14 cellular contexts compared by ENCODE assay signal in the genomic region with DNA sequence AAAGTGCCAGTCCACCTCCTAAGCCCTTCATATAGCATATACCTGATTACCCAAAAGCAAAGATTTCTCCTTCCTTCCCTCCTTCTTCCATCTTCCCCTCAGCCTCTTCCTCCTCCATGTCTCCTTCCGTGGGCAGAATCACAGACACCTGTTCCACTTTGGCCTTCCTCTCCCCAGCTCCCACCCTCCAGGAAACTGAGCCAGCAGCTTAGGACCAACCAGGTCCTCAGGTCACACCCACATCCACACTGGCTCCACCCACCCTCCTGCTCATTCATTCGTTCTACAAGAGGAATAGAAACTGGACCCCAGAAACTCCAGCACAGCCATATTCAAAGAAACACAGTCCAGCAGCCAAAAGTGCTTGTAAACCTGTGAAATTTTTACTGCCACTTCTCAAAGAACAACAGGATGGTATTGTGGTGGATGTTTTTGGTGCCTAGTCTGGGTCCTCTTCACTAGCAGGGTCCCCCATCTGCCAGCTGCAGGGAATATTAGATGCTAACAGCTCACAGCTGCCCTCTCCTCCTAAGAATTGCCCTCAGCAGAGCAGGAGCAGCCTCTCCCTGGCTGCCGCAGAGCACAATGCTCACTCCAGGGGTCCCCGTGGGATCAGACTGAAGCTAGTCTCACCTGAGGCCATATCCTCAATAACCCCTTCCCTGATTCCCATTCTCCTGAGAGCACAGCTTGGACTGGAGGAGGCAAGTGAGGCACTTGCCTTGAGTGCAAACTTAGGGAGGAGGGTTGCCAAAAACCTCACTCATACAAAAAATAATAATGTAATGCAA. TPM values are rescaled to one million over a fixed set of nuclear protein-coding genes. Genes with fewer than 3 reads are reported as not detected.
A peak's percentile ranks its signal among the peaks of the same experiment; 100 is the strongest.
DNase-seq lines count a peak whose midpoint lies in the region; ATAC-seq and TF ChIP-seq lines count a peak whose summit lies in the region.
"Had no signal": no experiment of that assay in that cellular context is flagged by ENCODE, and none has a peak within 500 bp of the region (broad histone marks: within the 10 kb centered on the region; RNA-seq: fewer than 3 reads in every experiment).

No MANE protein-coding gene starts in this region.

- H3K4me1 ChIP-seq in HCT116 (ENCODE audit: control insufficient read depth in 1 of 2, insufficient read depth in 2 of 2, low read length in 2 of 2), result no peaks in the 10 kb centered on the region
- peaks cover 10% of the 10 kb centered on the region for H3K4me1 ChIP-seq in NT2/D1 (ENCODE audit: insufficient read depth, insufficient read length)
- no peaks in the 10 kb centered on the region for H3K4me1 ChIP-seq in gastrocnemius medialis
- H3K4me1 ChIP-seq: SJCRH30 had no signal

- H3K79me2 ChIP-seq in HCT116 (ENCODE audit: insufficient read depth, low read length), result no peaks in the 10 kb centered on the region

- H3K9ac ChIP-seq in HCT116 (ENCODE audit: low read length) (no peak overlapping the region), NT2/D1 (ENCODE audit: insufficient read length, low read depth) (no peak overlapping the region)

- DNase-seq in NCI-H1105 treated with DMSO at 0.1 percent for 48 hours (lab: John Stamatoyannopoulos, UW) (peak; percentile 10), NCI-H1105 (lab: John Stamatoyannopoulos, UW) (no peak), HCT116 (ENCODE audit: low read depth, low spot score) (no peak), NT2/D1 (ENCODE audit: low read depth, low spot score) (peak; percentile 22), posterior vena cava (ENCODE audit: low spot score) (peak; percentile 41), gastrocnemius medialis (no peak), SK-N-DZ (ENCODE audit: low spot score) (no peak)
- DNase-seq: 8988T; activated CD4-positive, alpha-beta T cell treated with anti-CD3 and anti-CD28 coated beads, Interleukin-2, amount 10 ng/mL, durations not matched to agents 7 days and 5 days; NCI-H2227 treated with DMSO at 0.1 percent for 48 hours; SJCRH30; stimulated activated CD4-positive, alpha-beta T cell treated with anti-CD3 and anti-CD28 coated beads, Interleukin-15, amount 100 ng/mL, for 24 hours had no signal

- TF ChIP-seq POLR2A in HCT116 (IDR thresholded peaks at IDR 0.05; ENCODE audit: borderline replicate concordance, extremely low read depth, insufficient read depth, insufficient read length) (no peak), gastrocnemius medialis (IDR thresholded peaks at IDR 0.05) (no peak)

- H4K20me1 ChIP-seq in HCT116 (ENCODE audit: insufficient read depth), result no peaks in the 10 kb centered on the region

- CTCF ChIA-PET in HCT116 (lab: Charles Lee), result no interaction called here

- no peak for TF ChIP-seq RAD21 in HCT116 (IDR thresholded peaks at IDR 0.05; ENCODE audit: low read depth)

- H3K4me3 ChIP-seq in HCT116 (replicated peaks in 1 of 2; ENCODE audit: low read depth in 1 of 2, low read length in 2 of 2) (no peak overlapping the region), NT2/D1 (ENCODE audit: insufficient read length, low read depth) (no peak overlapping the region), gastrocnemius medialis (no peak overlapping the region)
- H3K4me3 ChIP-seq: SJCRH30 had no signal

- H2AFZ ChIP-seq in HCT116 (ENCODE audit: low read depth, low read length, poor library complexity, severe bottlenecking), result no peak overlapping the region

- ATAC-seq in HCT116, result peak; percentile 62
- no peak for ATAC-seq in GM21737 (IDR thresholded peaks at IDR 0.05; ENCODE audit: unreplicated experiment)
- ATAC-seq in gastrocnemius medialis, result no peak
- ATAC-seq: stimulated activated effector memory CD8-positive, alpha-beta T cell treated with anti-CD3 and anti-CD28 coated beads, Interleukin-12 subunit alpha, Interleukin-12 subunit beta, amount 100 ng/mL, for 72 hours had no signal

- H3K4me2 ChIP-seq in HCT116 (ENCODE audit: low read length), result no peak overlapping the region

- H3K36me3 ChIP-seq in HCT116 (ENCODE audit: control insufficient read depth in 1 of 2, insufficient read depth in 2 of 2, low read length in 2 of 2) (no peaks in the 10 kb centered on the region), NT2/D1 (ENCODE audit: insufficient read depth, insufficient read length, low read length) (no peaks in the 10 kb centered on the region), gastrocnemius medialis (no peaks in the 10 kb centered on the region)
- H3K36me3 ChIP-seq: SJCRH30 had no signal

- no peaks in the 10 kb centered on the region for H3K9me2 ChIP-seq in HCT116 (ENCODE audit: insufficient read depth)

- H3K27ac ChIP-seq in HCT116 (ENCODE audit: low read depth, low read length) (no peak overlapping the region), gastrocnemius medialis (no peak overlapping the region)
- H3K27ac ChIP-seq: SJCRH30 had no signal

- no peak for TF ChIP-seq CTCF in HCT116 (IDR thresholded peaks at IDR 0.05 in 2 of 3, conservative IDR thresholded peaks at IDR 0.05 in 1 of 3; ENCODE audit: borderline replicate concordance in 1 of 3, insufficient read depth in 1 of 3, low read depth in 2 of 3, low read length in 2 of 3)
- no peak for TF ChIP-seq CTCF in gastrocnemius medialis (IDR thresholded peaks at IDR 0.05 in 4 of 5, conservative IDR thresholded peaks at IDR 0.05 in 1 of 5)

- intact Hi-C loops in HCT116 (cut with micrococcal nuclease), result no loop called here
- intact Hi-C loops in posterior vena cava (cut with DNase I), result no loop called here
- intact Hi-C loops in gastrocnemius medialis (cut with DNase I; ENCODE audit: low total_unique reads), result no loop called here

- POLR2A ChIA-PET in HCT116 (lab: Charles Lee), result no interaction called here

- H3K27me3 ChIP-seq in HCT116 (ENCODE audit: insufficient read depth, low read length) (peaks cover 44% of the 10 kb centered on the region), NT2/D1 (ENCODE audit: insufficient read depth, insufficient read length) (no peaks in the 10 kb centered on the region), gastrocnemius medialis (no peaks in the 10 kb centered on the region)
- H3K27me3 ChIP-seq: SJCRH30 had no signal

- no peaks in the 10 kb centered on the region for H3K9me3 ChIP-seq in HCT116 (ENCODE audit: control insufficient read depth in 1 of 2, insufficient read depth in 1 of 2, low read depth in 1 of 2, low read length in 2 of 2)
- H3K9me3 ChIP-seq in NT2/D1 (ENCODE audit: insufficient read depth, low read length), result no peaks in the 10 kb centered on the region
- no peaks in the 10 kb centered on the region for H3K9me3 ChIP-seq in gastrocnemius medialis

- BruUV-seq in HCT116 (replicated peaks; lab: Mats Ljungman, UMichigan), result no TSS peak

- RAD21 ChIA-PET in HCT116 (lab: Charles Lee; ENCODE audit: low non-redundant PET in 1 of 2, low total read pairs in 2 of 2, uncharacterized antibody in 2 of 2, unreplicated experiment in 2 of 2), result no interaction called here

- in situ Hi-C loops in gastrocnemius medialis (cut with MboI; ENCODE audit: low sequenced_read_pairs in 4 of 4), result no loop called here

TF ChIP-seq in HCT116, 20 proteins besides CTCF, POLR2A, EP300 and RAD21:
- no peak for TF ChIP-seq JUND (IDR thresholded peaks at IDR 0.05)
- no peak for TF ChIP-seq EZH2phosphoT487 (IDR thresholded peaks at IDR 0.05; ENCODE audit: borderline replicate concordance)
- TF ChIP-seq, protein P1, sequence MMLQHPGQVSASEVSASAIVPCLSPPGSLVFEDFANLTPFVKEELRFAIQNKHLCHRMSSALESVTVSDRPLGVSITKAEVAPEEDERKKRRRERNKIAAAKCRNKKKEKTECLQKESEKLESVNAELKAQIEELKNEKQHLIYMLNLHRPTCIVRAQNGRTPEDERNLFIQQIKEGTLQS (IDR thresholded peaks at IDR 0.05), result no peak
- TF ChIP-seq ZNF274 (IDR thresholded peaks at IDR 0.05; ENCODE audit: low read depth, low read length), result no peak
- no peak for TF ChIP-seq SIN3A (IDR thresholded peaks at IDR 0.05; ENCODE audit: low read depth)
- no peak for TF ChIP-seq CEBPB (IDR thresholded peaks at IDR 0.05; ENCODE audit: low read depth)
- TF ChIP-seq ELF1 (IDR thresholded peaks at IDR 0.05; ENCODE audit: borderline replicate concordance, low read depth), result no peak
- TF ChIP-seq SRF (IDR thresholded peaks at IDR 0.05; ENCODE audit: low read depth), result no peak
- TF ChIP-seq SP1 (IDR thresholded peaks at IDR 0.05; ENCODE audit: low read depth), result no peak
- no peak for TF ChIP-seq YY1 (IDR thresholded peaks at IDR 0.05; ENCODE audit: extremely low read depth, insufficient replicate concordance, low read depth, low read length)
TF ChIP-seq in HCT116: peak in this region for 0.

RNA-seq across cellular contexts. Expression of a gene that starts 18.4 kb away (rescaled TPM):
- total RNA-seq in HCT116 (2021; ENCODE audit: unreplicated experiment) (0.15 TPM), posterior vena cava (10 to 100 TPM; 44.6 to 53.4 TPM), gastrocnemius medialis (1 to 10 TPM; 2.5 to 5.6 (median 4.4) TPM)
- polyA plus RNA-seq in HCT116 (2012), result not detected in 2 replicates
- not detected in 2 replicates for polyA plus RNA-seq in SK-N-DZ (2014; cell fraction: cytosol; rRNA removed)
- polyA plus RNA-seq in SK-N-DZ (2014; cell fraction: nucleus; rRNA removed), result not detected in 2 replicates
- total RNA-seq: activated CD4-positive, alpha-beta T cell treated with anti-CD3 and anti-CD28 coated beads, Interleukin-2, amount 10 ng/mL, durations not matched to agents 7 days and 5 days had no signal

Comparison
In these comparisons a context has a peak if more than half of its experiments do, and no peak if none do; other contexts are left out.
1. DNase-seq: peak in NCI-H1105 treated with DMSO at 0.1 percent for 48 hours (single experiment), NT2/D1 (single experiment) and posterior vena cava (single experiment); none in NCI-H1105 (single experiment), HCT116 (single experiment), gastrocnemius medialis (0 of 2) and SK-N-DZ (single experiment).
2. RNA of a gene that starts 18.4 kb away (total RNA-seq): 44.6 to 53.4 TPM in posterior vena cava; 2.5 to 5.6 TPM in gastrocnemius medialis and 0.15 TPM in HCT116 (single experiment); every median in the first group is over 4 times any median in the second.